Comparison of ENCODE assay signal across 15 cellular contexts in the genomic region with DNA sequence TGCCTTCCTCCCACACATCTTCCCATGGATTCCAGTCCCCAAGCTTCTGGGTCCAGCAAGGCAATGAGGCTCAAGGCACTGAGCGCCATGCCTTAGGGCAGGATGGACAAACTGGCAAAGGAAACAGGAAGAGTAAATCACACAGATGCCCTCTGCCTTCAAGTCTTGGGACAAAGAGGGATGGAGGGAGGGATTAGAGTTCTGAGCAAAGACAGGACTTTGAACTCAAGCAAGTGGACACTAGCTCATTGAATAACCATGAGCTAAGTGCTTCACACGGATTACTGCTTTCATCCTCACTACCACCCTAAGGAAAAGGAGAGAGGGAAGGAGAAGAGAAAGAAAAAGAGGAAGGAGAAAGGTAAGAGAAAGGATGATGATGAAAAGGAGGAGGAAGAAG.
"Had no signal": no experiment of that assay in that cellular context is flagged by ENCODE, and none has a peak within 500 bp of the region (broad histone marks: within the 10 kb centered on the region; RNA-seq: fewer than 3 reads in every experiment).

No MANE protein-coding gene starts in this region.

- H3K9me3 Mint-ChIP-seq: activated CD4-positive, alpha-beta memory T cell treated with anti-CD3 and anti-CD28 coated beads, Interleukin-2, amount 10 ng/mL, durations not matched to agents 7 days and 5 days; activated naive CD4-positive, alpha-beta T cell treated with anti-CD3 and anti-CD28 coated beads, Interleukin-2, amount 50 U/mL, for 72 hours; activated T-cell treated with anti-CD3 and anti-CD28 coated beads, Interleukin-2, amount 50 U/mL, for 24 hours; mesothelial cell of epicardium; stimulated activated effector memory CD8-positive, alpha-beta T cell treated with anti-CD3 and anti-CD28 coated beads, Interleukin-12 subunit alpha, Interleukin-12 subunit beta, amount 100 ng/mL, for 72 hours had no signal

- H3K27ac Mint-ChIP-seq: activated CD4-positive, alpha-beta memory T cell treated with anti-CD3 and anti-CD28 coated beads, Interleukin-2, amount 10 ng/mL, durations not matched to agents 7 days and 5 days; activated naive CD4-positive, alpha-beta T cell treated with anti-CD3 and anti-CD28 coated beads, Interleukin-2, amount 50 U/mL, for 72 hours; activated T-cell treated with anti-CD3 and anti-CD28 coated beads, Interleukin-2, amount 50 U/mL, for 24 hours; neural progenitor cell; stimulated activated effector memory CD8-positive, alpha-beta T cell treated with anti-CD3 and anti-CD28 coated beads, Interleukin-12 subunit alpha, Interleukin-12 subunit beta, amount 100 ng/mL, for 72 hours; T-helper 17 cell had no signal

- H3K4me1 ChIP-seq: colonic mucosa had no signal

- ATAC-seq: activated naive CD4-positive, alpha-beta T cell treated with anti-CD3 and anti-CD28 coated beads, Interleukin-2, amount 50 U/mL, for 72 hours; esophagus mucosa; stimulated activated effector memory CD8-positive, alpha-beta T cell treated with anti-CD3 and anti-CD28 coated beads, Interleukin-12 subunit alpha, Interleukin-12 subunit beta, amount 100 ng/mL, for 72 hours; T-helper 17 cell had no signal

- H3K4me2 ChIP-seq: neural progenitor cell had no signal

- DNase-seq: activated CD4-positive, alpha-beta memory T cell treated with anti-CD3 and anti-CD28 coated beads, Interleukin-2, amount 10 ng/mL, durations not matched to agents 7 days and 5 days; activated CD4-positive, alpha-beta T cell treated with anti-CD3 and anti-CD28 coated beads for 4 hours; activated effector memory CD4-positive, alpha-beta T cell treated with Interleukin-2 at 50 U/mL for 16 hours; activated T-cell treated with anti-CD3 and anti-CD28 coated beads, Interleukin-2, amount 50 U/mL, for 24 hours; amniotic stem cell; colonic mucosa; kidney glomerular epithelial cell; ovary; T-helper 17 cell had no signal

- H3K9me3 ChIP-seq: colonic mucosa, ovary had no signal

- H2AFZ ChIP-seq: neural progenitor cell had no signal

- H3K36me3 ChIP-seq: colonic mucosa, neural progenitor cell, ovary had no signal

- H3K4me1 Mint-ChIP-seq: activated CD4-positive, alpha-beta memory T cell treated with anti-CD3 and anti-CD28 coated beads, Interleukin-2, amount 10 ng/mL, durations not matched to agents 7 days and 5 days; stimulated activated effector memory CD8-positive, alpha-beta T cell treated with anti-CD3 and anti-CD28 coated beads, Interleukin-12 subunit alpha, Interleukin-12 subunit beta, amount 100 ng/mL, for 72 hours had no signal

- H3K4me3 Mint-ChIP-seq: activated CD4-positive, alpha-beta memory T cell treated with anti-CD3 and anti-CD28 coated beads, Interleukin-2, amount 10 ng/mL, durations not matched to agents 7 days and 5 days; activated T-cell treated with anti-CD3 and anti-CD28 coated beads, Interleukin-2, amount 50 U/mL, for 24 hours; mesothelial cell of epicardium; neural progenitor cell; stimulated activated effector memory CD8-positive, alpha-beta T cell treated with anti-CD3 and anti-CD28 coated beads, Interleukin-12 subunit alpha, Interleukin-12 subunit beta, amount 100 ng/mL, for 72 hours; T-helper 17 cell had no signal

- H3K27ac ChIP-seq: colonic mucosa, neural progenitor cell, ovary had no signal

- H3K27me3 ChIP-seq: colonic mucosa, ovary had no signal

- FAIRE-seq: endometrium had no signal

- H3K4me3 ChIP-seq: colonic mucosa, neural progenitor cell, ovary had no signal

- H3K9ac ChIP-seq: neural progenitor cell had no signal

- H3K36me3 Mint-ChIP-seq: activated naive CD4-positive, alpha-beta T cell treated with anti-CD3 and anti-CD28 coated beads, Interleukin-2, amount 50 U/mL, for 72 hours; mesothelial cell of epicardium; stimulated activated effector memory CD8-positive, alpha-beta T cell treated with anti-CD3 and anti-CD28 coated beads, Interleukin-12 subunit alpha, Interleukin-12 subunit beta, amount 100 ng/mL, for 72 hours had no signal
